ENCODE assay signal across 1 cellular context in genomic region chr9:4243113-4243512, GRCh38.
TF ChIP-seq lines count a peak whose summit lies in the region.

No MANE protein-coding gene starts in this region.

TF ChIP-seq in HCT116, 20 proteins besides CTCF, POLR2A, EP300 and RAD21 (continued from another document):
- TF ChIP-seq REST (IDR thresholded peaks at IDR 0.05; ENCODE audit: low read depth) (no peak), YY1 (IDR thresholded peaks at IDR 0.05; ENCODE audit: extremely low read depth, insufficient replicate concordance, low read depth, low read length) (no peak), ELF1 (IDR thresholded peaks at IDR 0.05; ENCODE audit: borderline replicate concordance, low read depth) (no peak), POLR2AphosphoS5 (IDR thresholded peaks at IDR 0.05; ENCODE audit: low read depth, low read length) (no peak), EZH2phosphoT487 (IDR thresholded peaks at IDR 0.05; ENCODE audit: borderline replicate concordance) (no peak), EGR1 (IDR thresholded peaks at IDR 0.05; ENCODE audit: low read depth) (no peak), CEBPB (IDR thresholded peaks at IDR 0.05; ENCODE audit: low read depth) (no peak), ZFX (IDR thresholded peaks at IDR 0.05) (no peak), TCF7L2 (IDR thresholded peaks at IDR 0.05; ENCODE audit: borderline replicate concordance, extremely low read depth, insufficient read depth, insufficient read length) (no peak), ZNF274 (IDR thresholded peaks at IDR 0.05; ENCODE audit: low read depth, low read length) (no peak), CBX3 (IDR thresholded peaks at IDR 0.05; ENCODE audit: low read depth) (no peak), MAX (IDR thresholded peaks at IDR 0.05) (no peak), SIN3A (IDR thresholded peaks at IDR 0.05; ENCODE audit: low read depth) (no peak)
